Comparison of ENCODE assay signal across 32 cellular contexts in the genomic region with DNA sequence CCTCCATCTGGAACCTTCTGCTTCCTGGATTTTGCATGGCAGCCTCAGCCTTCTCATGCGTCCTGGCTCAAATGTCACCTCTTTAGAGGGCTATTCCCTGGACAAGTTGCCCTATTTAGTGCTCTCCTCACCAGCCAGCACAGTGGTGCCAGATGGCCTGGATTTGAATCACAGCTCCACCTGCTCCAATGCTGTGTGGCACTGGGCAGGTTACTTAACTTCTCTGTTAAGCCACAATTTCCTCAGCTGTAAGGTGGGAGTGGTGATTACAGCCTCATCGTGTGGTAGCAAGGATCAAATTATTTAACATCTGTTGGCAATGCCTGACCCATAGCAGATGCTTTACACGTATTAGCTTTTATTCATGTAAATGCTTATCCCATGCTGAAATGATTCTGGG. TPM values are rescaled to one million over a fixed set of nuclear protein-coding genes. Genes with fewer than 3 reads are reported as not detected.
"Had no signal": no experiment of that assay in that cellular context is flagged by ENCODE, and none has a peak within 500 bp of the region (broad histone marks: within the 10 kb centered on the region; RNA-seq: fewer than 3 reads in every experiment).

No MANE protein-coding gene starts in this region.

- H3K4me3 ChIP-seq: adrenal gland, body of pancreas, breast epithelium, Peyer's patch, SJSA1 had no signal

- H3K36me3 Mint-ChIP-seq: activated CD4-positive, alpha-beta memory T cell treated with anti-CD3 and anti-CD28 coated beads for 36 hours; activated naive CD4-positive, alpha-beta T cell treated with anti-CD3 and anti-CD28 coated beads, Interleukin-2, amount 50 U/mL, for 72 hours had no signal

- ATAC-seq: activated naive CD4-positive, alpha-beta T cell treated with anti-CD3 and anti-CD28 coated beads, Interleukin-2, amount 50 U/mL, for 72 hours; activated T-cell treated with anti-CD3 and anti-CD28 coated beads, Interleukin-2, amount 50 U/mL, for 4 hours; PC-3 had no signal

- H3K36me3 ChIP-seq: adrenal gland, breast epithelium, Peyer's patch, SJSA1 had no signal

- H3K27ac Mint-ChIP-seq: activated CD4-positive, alpha-beta memory T cell treated with anti-CD3 and anti-CD28 coated beads for 36 hours; activated naive CD4-positive, alpha-beta T cell treated with anti-CD3 and anti-CD28 coated beads for 36 hours; activated naive CD4-positive, alpha-beta T cell treated with anti-CD3 and anti-CD28 coated beads, Interleukin-2, amount 50 U/mL, for 72 hours; activated T-helper 1 cell treated with anti-CD3 and anti-CD28 coated beads, Interleukin-12 subunit alpha, Interleukin-12 subunit beta, Interleukin-2, Interleukin-4 antibody, amounts not matched to agents 30 ng/mL and 10 ng/mL and 1 ng/mL, durations not matched to agents 14 hours and 24 hours and 36 hours; T-helper 1 cell treated with Interleukin-12 subunit alpha and Interleukin-12 subunit beta and Interleukin-4 antibody, amounts not matched to agents 30 μg/mL and 1 μg/mL, for 36 hours; T-helper 2 cell treated with Interferon-gamma antibody and Interleukin-4, amounts not matched to agents 5 μg/mL and 100 μg/mL, for 36 hours had no signal

- H3K9ac ChIP-seq: SK-N-SH had no signal

- H3K9me3 ChIP-seq: adrenal gland, body of pancreas, breast epithelium, Peyer's patch, SJSA1, SK-N-SH had no signal

- H3K9me3 Mint-ChIP-seq: activated CD4-positive, alpha-beta memory T cell treated with anti-CD3 and anti-CD28 coated beads for 36 hours; activated naive CD4-positive, alpha-beta T cell treated with anti-CD3 and anti-CD28 coated beads for 36 hours; activated naive CD4-positive, alpha-beta T cell treated with anti-CD3 and anti-CD28 coated beads, Interleukin-2, amount 50 U/mL, for 72 hours; activated T-cell treated with anti-CD3 and anti-CD28 coated beads, Interleukin-2, amount 50 U/mL, for 4 hours; activated T-helper 1 cell treated with anti-CD3 and anti-CD28 coated beads, Interleukin-12 subunit alpha, Interleukin-12 subunit beta, Interleukin-2, Interleukin-4 antibody, amounts not matched to agents 30 ng/mL and 10 ng/mL and 1 ng/mL, durations not matched to agents 14 hours and 24 hours and 36 hours; T-helper 1 cell treated with Interleukin-12 subunit alpha and Interleukin-12 subunit beta and Interleukin-4 antibody, amounts not matched to agents 30 μg/mL and 1 μg/mL, for 36 hours; T-helper 2 cell treated with Interferon-gamma antibody and Interleukin-4, amounts not matched to agents 5 μg/mL and 100 μg/mL, for 36 hours had no signal

- DNase-seq: activated CD4-positive, alpha-beta memory T cell treated with anti-CD3 and anti-CD28 coated beads for 36 hours; activated CD4-positive, alpha-beta T cell treated with anti-CD3 and anti-CD28 coated beads for 4 hours; activated CD4-positive, alpha-beta T cell treated with anti-CD3 and anti-CD28 coated beads, Interleukin-2, amount 50 U/mL, for 1 hour; activated CD8-positive, alpha-beta memory T cell treated with anti-CD3 and anti-CD28 coated beads, Interleukin-2, amount 50 U/mL, for 4 hours; activated gamma-delta T cell treated with Interleukin-2 at 50 U/mL for 16 hours; activated naive CD4-positive, alpha-beta T cell treated with anti-CD3 and anti-CD28 coated beads for 36 hours; activated T-cell treated with anti-CD3 and anti-CD28 coated beads for 4 hours; activated T-cell treated with anti-CD3 and anti-CD28 coated beads, Interleukin-2, amount 50 U/mL, for 4 hours; adrenal gland; body of pancreas; NCI-H1105; NCI-H1417 treated with DMSO at 0.1 percent for 48 hours; NCI-H187 treated with DMSO at 0.1 percent for 48 hours; NCI-H2081; NCI-H2171 treated with DMSO at 0.1 percent for 48 hours; NCI-H2227 treated with DMSO at 0.1 percent for 48 hours; NCI-H446; NCI-H510A treated with DMSO at 0.1 percent for 48 hours; NCI-H526 treated with DMSO at 0.1 percent for 48 hours; NK-92 treated with Interleukin-12 subunit alpha and Interleukin-12 subunit beta, amount 100 ng/mL, for 24 hours; PC-3; Peyer's patch; RPMI8226; SHP77 treated with DMSO at 0.1 percent for 48 hours; SK-N-SH had no signal

- H3K4me1 ChIP-seq: breast epithelium had no signal

- H3K4me2 ChIP-seq: SK-N-SH had no signal

- H3K27me3 ChIP-seq: adrenal gland, body of pancreas, Peyer's patch, SJSA1 had no signal

- H3K27ac ChIP-seq: breast epithelium, SJSA1 had no signal

- H3K4me3 Mint-ChIP-seq: activated CD4-positive, alpha-beta memory T cell treated with anti-CD3 and anti-CD28 coated beads for 36 hours; activated naive CD4-positive, alpha-beta T cell treated with anti-CD3 and anti-CD28 coated beads for 36 hours; activated T-cell treated with anti-CD3 and anti-CD28 coated beads, Interleukin-2, amount 50 U/mL, for 4 hours; activated T-helper 1 cell treated with anti-CD3 and anti-CD28 coated beads, Interleukin-12 subunit alpha, Interleukin-12 subunit beta, Interleukin-2, Interleukin-4 antibody, amounts not matched to agents 30 ng/mL and 10 ng/mL and 1 ng/mL, durations not matched to agents 14 hours and 24 hours and 36 hours; T-helper 1 cell treated with Interleukin-12 subunit alpha and Interleukin-12 subunit beta and Interleukin-4 antibody, amounts not matched to agents 30 μg/mL and 1 μg/mL, for 36 hours; T-helper 2 cell treated with Interferon-gamma antibody and Interleukin-4, amounts not matched to agents 5 μg/mL and 100 μg/mL, for 36 hours had no signal

RNA-seq across cellular contexts. Expression of a gene that starts 42.6 kb away (rescaled TPM):
- total RNA-seq: activated naive CD4-positive, alpha-beta T cell treated with anti-CD3 and anti-CD28 coated beads for 36 hours; activated T-helper 1 cell treated with anti-CD3 and anti-CD28 coated beads, Interleukin-12 subunit alpha, Interleukin-12 subunit beta, Interleukin-2, Interleukin-4 antibody, amounts not matched to agents 30 ng/mL and 10 ng/mL and 1 ng/mL, durations not matched to agents 14 hours and 24 hours and 36 hours; M059J; PC-3; SJSA1 had no signal
